10 cellular contexts compared by ENCODE assay signal in genomic region chr1:154736840-154737239, GRCh38.
A peak's percentile ranks its signal among the peaks of the same experiment; 100 is the strongest.
DNase-seq lines count a peak whose midpoint lies in the region; ATAC-seq and TF ChIP-seq lines count a peak whose summit lies in the region.
"Had no signal": no experiment of that assay in that cellular context is flagged by ENCODE, and none has a peak within 500 bp of the region (broad histone marks: within the 10 kb centered on the region; RNA-seq: fewer than 3 reads in every experiment).

No MANE protein-coding gene starts in this region.

- peak overlapping the region in 2 of 7 donors; percentile 30 to 51 for H3K27ac Mint-ChIP-seq in CD14-positive monocyte
- peak overlapping the region; percentile 87 for H3K27ac Mint-ChIP-seq in activated T-helper 1 cell treated with anti-CD3 and anti-CD28 coated beads, Interleukin-12 subunit alpha, Interleukin-12 subunit beta, Interleukin-2, Interleukin-4 antibody, amounts not matched to agents 30 ng/mL and 10 ng/mL and 1 ng/mL, durations not matched to agents 14 hours and 24 hours and 36 hours
- H3K27ac Mint-ChIP-seq in natural killer cell treated with Interleukin-12 subunit alpha and Interleukin-12 subunit beta and Interleukin-15 and Interleukin-18, amount 100 ng/mL, for 72 hours = no peak overlapping the region
- H3K27ac Mint-ChIP-seq in naive thymus-derived CD8-positive, alpha-beta T cell = no peak overlapping the region
- H3K27ac Mint-ChIP-seq: effector memory CD8-positive, alpha-beta T cell had no signal

- H3K27me3 Mint-ChIP-seq in CD14-positive monocyte (ENCODE audit: low read depth in 3 of 3) = peaks cover 1 to 16% (median 10%) of the 10 kb centered on the region in 3 donors
- H3K27me3 Mint-ChIP-seq in activated T-helper 1 cell treated with anti-CD3 and anti-CD28 coated beads, Interleukin-12 subunit alpha, Interleukin-12 subunit beta, Interleukin-2, Interleukin-4 antibody, amounts not matched to agents 30 ng/mL and 10 ng/mL and 1 ng/mL, durations not matched to agents 14 hours and 24 hours and 36 hours (ENCODE audit: insufficient read depth) = peaks cover 2% of the 10 kb centered on the region
- H3K27me3 Mint-ChIP-seq in natural killer cell treated with Interleukin-12 subunit alpha and Interleukin-12 subunit beta and Interleukin-15 and Interleukin-18, amount 100 ng/mL, for 72 hours = peaks cover 41 to 50% of the 10 kb centered on the region in 2 donors
- peaks cover 5 to 18% (median 6%) of the 10 kb centered on the region in 5 donors for H3K27me3 Mint-ChIP-seq in naive thymus-derived CD8-positive, alpha-beta T cell

- POLR2A ChIA-PET in naive thymus-derived CD8-positive, alpha-beta T cell (lab: Charles Lee) = no interaction called here

- H3K4me3 Mint-ChIP-seq in CD14-positive monocyte = no peak overlapping the region
- peak overlapping the region; percentile 49 for H3K4me3 Mint-ChIP-seq in activated T-helper 1 cell treated with anti-CD3 and anti-CD28 coated beads, Interleukin-12 subunit alpha, Interleukin-12 subunit beta, Interleukin-2, Interleukin-4 antibody, amounts not matched to agents 30 ng/mL and 10 ng/mL and 1 ng/mL, durations not matched to agents 14 hours and 24 hours and 36 hours
- H3K4me3 Mint-ChIP-seq in natural killer cell treated with Interleukin-12 subunit alpha and Interleukin-12 subunit beta and Interleukin-15 and Interleukin-18, amount 100 ng/mL, for 72 hours = peak overlapping the region; percentile 19
- H3K4me3 Mint-ChIP-seq in naive thymus-derived CD8-positive, alpha-beta T cell = no peak overlapping the region
- H3K4me3 Mint-ChIP-seq: effector memory CD8-positive, alpha-beta T cell had no signal

- ATAC-seq in natural killer cell treated with Interleukin-12 subunit alpha and Interleukin-12 subunit beta and Interleukin-15 and Interleukin-18, amount 100 ng/mL, for 72 hours = peak in 1 of 2 donors; percentile 67
- no peak for ATAC-seq in naive thymus-derived CD8-positive, alpha-beta T cell
- ATAC-seq: effector memory CD8-positive, alpha-beta T cell; HCT116 had no signal

- intact Hi-C loops in CD14-positive monocyte (cut with micrococcal nuclease) = no loop called here
- intact Hi-C loops in activated T-helper 1 cell treated with anti-CD3 and anti-CD28 coated beads, Interleukin-12 subunit alpha, Interleukin-12 subunit beta, Interleukin-2, Interleukin-4 antibody, amounts not matched to agents 30 ng/mL and 10 ng/mL and 1 ng/mL, durations not matched to agents 14 hours and 24 hours and 36 hours (cut with micrococcal nuclease) = loop anchor here (1.0 to 2.0 kb wide), 3 partner anchors 8 to 54 kb away; no protein-coding TSS in a partner anchor

- H3K9me3 Mint-ChIP-seq in CD14-positive monocyte = peaks cover 0 to 6% (median 0%) of the 10 kb centered on the region in 7 donors
- peaks cover 5% of the 10 kb centered on the region for H3K9me3 Mint-ChIP-seq in activated T-helper 1 cell treated with anti-CD3 and anti-CD28 coated beads, Interleukin-12 subunit alpha, Interleukin-12 subunit beta, Interleukin-2, Interleukin-4 antibody, amounts not matched to agents 30 ng/mL and 10 ng/mL and 1 ng/mL, durations not matched to agents 14 hours and 24 hours and 36 hours
- H3K9me3 Mint-ChIP-seq in natural killer cell treated with Interleukin-12 subunit alpha and Interleukin-12 subunit beta and Interleukin-15 and Interleukin-18, amount 100 ng/mL, for 72 hours = no peaks in the 10 kb centered on the region
- H3K9me3 Mint-ChIP-seq in naive thymus-derived CD8-positive, alpha-beta T cell = peaks cover 0 to 7% (median 0%) of the 10 kb centered on the region in 9 donors
- H3K9me3 Mint-ChIP-seq: effector memory CD8-positive, alpha-beta T cell had no signal

- peaks cover 18% of the 10 kb centered on the region for H3K4me1 Mint-ChIP-seq in CD14-positive monocyte
- peaks cover 65% of the 10 kb centered on the region for H3K4me1 Mint-ChIP-seq in activated T-helper 1 cell treated with anti-CD3 and anti-CD28 coated beads, Interleukin-12 subunit alpha, Interleukin-12 subunit beta, Interleukin-2, Interleukin-4 antibody, amounts not matched to agents 30 ng/mL and 10 ng/mL and 1 ng/mL, durations not matched to agents 14 hours and 24 hours and 36 hours (ENCODE audit: low read depth)
- peaks cover 12 to 14% of the 10 kb centered on the region in 2 donors for H3K4me1 Mint-ChIP-seq in natural killer cell treated with Interleukin-12 subunit alpha and Interleukin-12 subunit beta and Interleukin-15 and Interleukin-18, amount 100 ng/mL, for 72 hours (ENCODE audit: low read depth in 2 of 2)
- peaks cover 0 to 5% (median under 1%) of the 10 kb centered on the region in 4 donors for H3K4me1 Mint-ChIP-seq in naive thymus-derived CD8-positive, alpha-beta T cell

- TF ChIP-seq CTCF in CD14-positive monocyte (IDR thresholded peaks at IDR 0.05) = no peak

- peak; percentile 62 for DNase-seq in CD14-positive monocyte (ENCODE audit: low spot score)
- DNase-seq in Kasumi-1 (lab: John Stamatoyannopoulos, UW) = peak; percentile 58 to 60
- no peak for DNase-seq in activated T-helper 1 cell treated with anti-CD3 and anti-CD28 coated beads, Interleukin-12 subunit alpha, Interleukin-12 subunit beta, Interleukin-2, Interleukin-4 antibody, amounts not matched to agents 30 ng/mL and 10 ng/mL and 1 ng/mL, durations not matched to agents 14 hours and 24 hours and 36 hours (ENCODE audit: low spot score)
- DNase-seq in natural killer cell treated with Interleukin-12 subunit alpha and Interleukin-12 subunit beta and Interleukin-15 and Interleukin-18, amount 100 ng/mL, for 72 hours (ENCODE audit: low spot score) = no peak
- DNase-seq in anterior cingulate cortex (lab: John Stamatoyannopoulos, UW) = no peak
- DNase-seq in naive thymus-derived CD8-positive, alpha-beta T cell = no peak
- DNase-seq in pons (ENCODE audit: low spot score) = no peak
- no peak for DNase-seq in LoVo (ENCODE audit: low spot score)
- DNase-seq: effector memory CD8-positive, alpha-beta T cell had no signal

- H3K36me3 Mint-ChIP-seq in CD14-positive monocyte = no peaks in the 10 kb centered on the region
- H3K36me3 Mint-ChIP-seq in activated T-helper 1 cell treated with anti-CD3 and anti-CD28 coated beads, Interleukin-12 subunit alpha, Interleukin-12 subunit beta, Interleukin-2, Interleukin-4 antibody, amounts not matched to agents 30 ng/mL and 10 ng/mL and 1 ng/mL, durations not matched to agents 14 hours and 24 hours and 36 hours (ENCODE audit: low read depth) = peaks cover 2% of the 10 kb centered on the region
- H3K36me3 Mint-ChIP-seq in natural killer cell treated with Interleukin-12 subunit alpha and Interleukin-12 subunit beta and Interleukin-15 and Interleukin-18, amount 100 ng/mL, for 72 hours = no peaks in the 10 kb centered on the region
- peaks cover 0 to 5% (median 0%) of the 10 kb centered on the region in 3 donors for H3K36me3 Mint-ChIP-seq in naive thymus-derived CD8-positive, alpha-beta T cell

Comparison
In these comparisons a context has a peak if more than half of its experiments do, and no peak if none do; other contexts are left out.
1. DNase-seq: peak in CD14-positive monocyte (single experiment) and Kasumi-1 (2 of 2); none in activated T-helper 1 cell treated with anti-CD3 and anti-CD28 coated beads, Interleukin-12 subunit alpha, Interleukin-12 subunit beta, Interleukin-2, Interleukin-4 antibody, amounts not matched to agents 30 ng/mL and 10 ng/mL and 1 ng/mL, durations not matched to agents 14 hours and 24 hours and 36 hours (single experiment), natural killer cell treated with Interleukin-12 subunit alpha and Interleukin-12 subunit beta and Interleukin-15 and Interleukin-18, amount 100 ng/mL, for 72 hours (single experiment), anterior cingulate cortex (0 of 58), naive thymus-derived CD8-positive, alpha-beta T cell (0 of 10), pons (single experiment) and LoVo (single experiment).
2. H3K4me3 Mint-ChIP-seq: peak in activated T-helper 1 cell treated with anti-CD3 and anti-CD28 coated beads, Interleukin-12 subunit alpha, Interleukin-12 subunit beta, Interleukin-2, Interleukin-4 antibody, amounts not matched to agents 30 ng/mL and 10 ng/mL and 1 ng/mL, durations not matched to agents 14 hours and 24 hours and 36 hours (single experiment) and natural killer cell treated with Interleukin-12 subunit alpha and Interleukin-12 subunit beta and Interleukin-15 and Interleukin-18, amount 100 ng/mL, for 72 hours (single experiment); none in CD14-positive monocyte (0 of 2) and naive thymus-derived CD8-positive, alpha-beta T cell (0 of 10).